8 cellular contexts compared by ENCODE assay signal in the genomic region with DNA sequence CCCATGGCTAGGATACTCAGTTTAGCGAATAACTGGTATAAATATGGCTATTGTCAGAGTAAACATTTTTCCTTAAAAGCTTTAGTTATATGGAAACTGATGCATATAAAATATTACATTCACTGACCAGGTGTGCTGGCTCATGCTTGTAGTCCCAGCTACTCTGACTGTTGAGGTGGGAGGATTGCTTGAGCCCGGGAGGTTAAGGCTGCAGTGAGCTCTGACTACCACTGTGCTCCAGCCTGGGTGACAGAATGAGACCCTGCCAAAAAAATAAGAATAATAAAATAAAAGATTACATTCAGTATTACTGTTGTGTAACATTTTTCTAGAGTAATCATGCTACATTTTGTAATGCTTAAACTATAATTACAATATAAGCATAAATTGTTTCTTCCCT.
"Had no signal": no experiment of that assay in that cellular context is flagged by ENCODE, and none has a peak within 500 bp of the region (broad histone marks: within the 10 kb centered on the region; RNA-seq: fewer than 3 reads in every experiment).

No MANE protein-coding gene starts in this region.

- H2AFZ ChIP-seq: GM23248 had no signal

- H3K27ac Mint-ChIP-seq: H9, HFFc6 had no signal

- H3K9me3 Mint-ChIP-seq: H9 had no signal

- DNase-seq: GM23248, GOT3, H7, H9, HCEC 1CT, HFFc6 had no signal

- ATAC-seq: HCT116 had no signal

- H3K36me3 ChIP-seq: HAP-1 had no signal

- H3K9ac ChIP-seq: GM23248 had no signal

- H3K27ac ChIP-seq: GM23248 had no signal

- H3K9me3 ChIP-seq: HAP-1 had no signal

- H3K4me3 Mint-ChIP-seq: H9, HFFc6 had no signal

- H3K4me3 ChIP-seq: GM23248, HAP-1 had no signal
